Comparison of ENCODE assay signal across 1 cellular context in the genomic region with DNA sequence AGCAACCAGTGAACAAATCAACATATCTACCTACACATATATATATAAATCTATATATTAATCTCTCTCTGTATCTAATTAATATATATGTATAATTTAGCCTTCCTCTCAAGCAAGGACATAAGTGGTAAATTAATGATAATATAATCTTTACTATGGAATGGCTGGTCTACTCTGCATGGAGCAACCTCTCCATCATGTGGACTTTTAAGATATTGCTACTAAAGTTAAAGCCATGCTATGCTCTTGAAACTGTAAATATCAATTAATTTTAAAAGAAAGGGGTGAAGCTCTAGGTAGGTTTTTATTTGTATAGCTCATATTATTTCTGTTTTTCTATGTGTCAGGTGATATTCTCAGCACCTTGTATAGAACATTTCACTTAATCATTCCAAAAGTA.
TF ChIP-seq lines count a peak whose summit lies in the region.

No MANE protein-coding gene starts in this region.

TF ChIP-seq in HCT116, 20 proteins besides CTCF, POLR2A, EP300 and RAD21 (continued from another document):
- TF ChIP-seq, protein P1, sequence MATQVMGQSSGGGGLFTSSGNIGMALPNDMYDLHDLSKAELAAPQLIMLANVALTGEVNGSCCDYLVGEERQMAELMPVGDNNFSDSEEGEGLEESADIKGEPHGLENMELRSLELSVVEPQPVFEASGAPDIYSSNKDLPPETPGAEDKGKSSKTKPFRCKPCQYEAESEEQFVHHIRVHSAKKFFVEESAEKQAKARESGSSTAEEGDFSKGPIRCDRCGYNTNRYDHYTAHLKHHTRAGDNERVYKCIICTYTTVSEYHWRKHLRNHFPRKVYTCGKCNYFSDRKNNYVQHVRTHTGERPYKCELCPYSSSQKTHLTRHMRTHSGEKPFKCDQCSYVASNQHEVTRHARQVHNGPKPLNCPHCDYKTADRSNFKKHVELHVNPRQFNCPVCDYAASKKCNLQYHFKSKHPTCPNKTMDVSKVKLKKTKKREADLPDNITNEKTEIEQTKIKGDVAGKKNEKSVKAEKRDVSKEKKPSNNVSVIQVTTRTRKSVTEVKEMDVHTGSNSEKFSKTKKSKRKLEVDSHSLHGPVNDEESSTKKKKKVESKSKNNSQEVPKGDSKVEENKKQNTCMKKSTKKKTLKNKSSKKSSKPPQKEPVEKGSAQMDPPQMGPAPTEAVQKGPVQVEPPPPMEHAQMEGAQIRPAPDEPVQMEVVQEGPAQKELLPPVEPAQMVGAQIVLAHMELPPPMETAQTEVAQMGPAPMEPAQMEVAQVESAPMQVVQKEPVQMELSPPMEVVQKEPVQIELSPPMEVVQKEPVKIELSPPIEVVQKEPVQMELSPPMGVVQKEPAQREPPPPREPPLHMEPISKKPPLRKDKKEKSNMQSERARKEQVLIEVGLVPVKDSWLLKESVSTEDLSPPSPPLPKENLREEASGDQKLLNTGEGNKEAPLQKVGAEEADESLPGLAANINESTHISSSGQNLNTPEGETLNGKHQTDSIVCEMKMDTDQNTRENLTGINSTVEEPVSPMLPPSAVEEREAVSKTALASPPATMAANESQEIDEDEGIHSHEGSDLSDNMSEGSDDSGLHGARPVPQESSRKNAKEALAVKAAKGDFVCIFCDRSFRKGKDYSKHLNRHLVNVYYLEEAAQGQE (IDR thresholded peaks at IDR 0.05; ENCODE audit: low read depth) = no peak
- no peak for TF ChIP-seq CBX3 (IDR thresholded peaks at IDR 0.05; ENCODE audit: low read depth)
- TF ChIP-seq CEBPB (IDR thresholded peaks at IDR 0.05; ENCODE audit: low read depth) = no peak
- TF ChIP-seq EGR1 (IDR thresholded peaks at IDR 0.05; ENCODE audit: low read depth) = no peak
- no peak for TF ChIP-seq SP1 (IDR thresholded peaks at IDR 0.05; ENCODE audit: low read depth)
